1 cellular context compared by ENCODE assay signal in the genomic region with DNA sequence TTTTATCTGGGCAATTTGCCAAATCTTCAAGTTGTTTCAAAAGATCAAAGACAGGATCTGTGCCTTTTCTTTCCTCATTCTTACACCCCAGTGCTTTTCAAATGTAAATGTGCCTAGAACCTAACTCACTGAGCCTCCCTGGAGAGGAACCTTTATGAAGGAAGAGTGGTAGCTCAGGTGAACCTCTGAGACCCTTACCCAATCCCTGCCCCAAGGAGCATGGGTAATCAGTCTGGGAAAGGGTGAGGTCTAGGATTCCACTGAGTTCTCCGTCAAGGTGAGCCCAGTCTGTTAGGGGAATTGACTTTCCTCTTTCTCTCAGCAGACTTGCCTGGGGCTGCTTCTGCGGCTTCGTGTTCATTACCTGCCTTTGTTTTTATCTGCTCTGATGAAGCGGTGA.
TF ChIP-seq lines count a peak whose summit lies in the region.

No MANE protein-coding gene starts in this region.

TF ChIP-seq in GM23338, 12 proteins besides CTCF, POLR2A, EP300 and RAD21 (continued from another document):
- TF ChIP-seq, protein P1, sequence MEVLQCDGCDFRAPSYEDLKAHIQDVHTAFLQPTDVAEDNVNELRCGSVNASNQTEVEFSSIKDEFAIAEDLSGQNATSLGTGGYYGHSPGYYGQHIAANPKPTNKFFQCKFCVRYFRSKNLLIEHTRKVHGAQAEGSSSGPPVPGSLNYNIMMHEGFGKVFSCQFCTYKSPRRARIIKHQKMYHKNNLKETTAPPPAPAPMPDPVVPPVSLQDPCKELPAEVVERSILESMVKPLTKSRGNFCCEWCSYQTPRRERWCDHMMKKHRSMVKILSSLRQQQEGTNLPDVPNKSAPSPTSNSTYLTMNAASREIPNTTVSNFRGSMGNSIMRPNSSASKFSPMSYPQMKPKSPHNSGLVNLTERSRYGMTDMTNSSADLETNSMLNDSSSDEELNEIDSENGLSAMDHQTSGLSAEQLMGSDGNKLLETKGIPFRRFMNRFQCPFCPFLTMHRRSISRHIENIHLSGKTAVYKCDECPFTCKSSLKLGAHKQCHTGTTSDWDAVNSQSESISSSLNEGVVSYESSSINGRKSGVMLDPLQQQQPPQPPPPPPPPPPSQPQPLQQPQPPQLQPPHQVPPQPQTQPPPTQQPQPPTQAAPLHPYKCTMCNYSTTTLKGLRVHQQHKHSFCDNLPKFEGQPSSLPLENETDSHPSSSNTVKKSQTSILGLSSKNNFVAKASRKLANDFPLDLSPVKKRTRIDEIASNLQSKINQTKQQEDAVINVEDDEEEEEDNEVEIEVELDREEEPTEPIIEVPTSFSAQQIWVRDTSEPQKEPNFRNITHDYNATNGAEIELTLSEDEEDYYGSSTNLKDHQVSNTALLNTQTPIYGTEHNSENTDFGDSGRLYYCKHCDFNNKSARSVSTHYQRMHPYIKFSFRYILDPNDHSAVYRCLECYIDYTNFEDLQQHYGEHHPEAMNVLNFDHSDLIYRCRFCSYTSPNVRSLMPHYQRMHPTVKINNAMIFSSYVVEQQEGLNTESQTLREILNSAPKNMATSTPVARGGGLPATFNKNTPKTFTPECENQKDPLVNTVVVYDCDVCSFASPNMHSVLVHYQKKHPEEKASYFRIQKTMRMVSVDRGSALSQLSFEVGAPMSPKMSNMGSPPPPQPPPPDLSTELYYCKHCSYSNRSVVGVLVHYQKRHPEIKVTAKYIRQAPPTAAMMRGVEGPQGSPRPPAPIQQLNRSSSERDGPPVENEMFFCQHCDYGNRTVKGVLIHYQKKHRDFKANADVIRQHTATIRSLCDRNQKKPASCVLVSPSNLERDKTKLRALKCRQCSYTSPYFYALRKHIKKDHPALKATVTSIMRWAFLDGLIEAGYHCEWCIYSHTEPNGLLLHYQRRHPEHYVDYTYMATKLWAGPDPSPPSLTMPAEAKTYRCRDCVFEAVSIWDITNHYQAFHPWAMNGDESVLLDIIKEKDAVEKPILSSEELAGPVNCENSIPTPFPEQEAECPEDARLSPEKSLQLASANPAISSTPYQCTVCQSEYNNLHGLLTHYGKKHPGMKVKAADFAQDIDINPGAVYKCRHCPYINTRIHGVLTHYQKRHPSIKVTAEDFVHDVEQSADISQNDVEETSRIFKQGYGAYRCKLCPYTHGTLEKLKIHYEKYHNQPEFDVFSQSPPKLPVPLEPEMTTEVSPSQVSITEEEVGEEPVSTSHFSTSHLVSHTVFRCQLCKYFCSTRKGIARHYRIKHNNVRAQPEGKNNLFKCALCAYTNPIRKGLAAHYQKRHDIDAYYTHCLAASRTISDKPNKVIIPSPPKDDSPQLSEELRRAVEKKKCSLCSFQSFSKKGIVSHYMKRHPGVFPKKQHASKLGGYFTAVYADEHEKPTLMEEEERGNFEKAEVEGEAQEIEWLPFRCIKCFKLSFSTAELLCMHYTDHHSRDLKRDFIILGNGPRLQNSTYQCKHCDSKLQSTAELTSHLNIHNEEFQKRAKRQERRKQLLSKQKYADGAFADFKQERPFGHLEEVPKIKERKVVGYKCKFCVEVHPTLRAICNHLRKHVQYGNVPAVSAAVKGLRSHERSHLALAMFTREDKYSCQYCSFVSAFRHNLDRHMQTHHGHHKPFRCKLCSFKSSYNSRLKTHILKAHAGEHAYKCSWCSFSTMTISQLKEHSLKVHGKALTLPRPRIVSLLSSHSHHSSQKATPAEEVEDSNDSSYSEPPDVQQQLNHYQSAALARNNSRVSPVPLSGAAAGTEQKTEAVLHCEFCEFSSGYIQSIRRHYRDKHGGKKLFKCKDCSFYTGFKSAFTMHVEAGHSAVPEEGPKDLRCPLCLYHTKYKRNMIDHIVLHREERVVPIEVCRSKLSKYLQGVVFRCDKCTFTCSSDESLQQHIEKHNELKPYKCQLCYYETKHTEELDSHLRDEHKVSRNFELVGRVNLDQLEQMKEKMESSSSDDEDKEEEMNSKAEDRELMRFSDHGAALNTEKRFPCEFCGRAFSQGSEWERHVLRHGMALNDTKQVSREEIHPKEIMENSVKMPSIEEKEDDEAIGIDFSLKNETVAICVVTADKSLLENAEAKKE (CRISPR knock-in tag; IDR thresholded peaks at IDR 0.05), result peak; percentile 99
